17 cellular contexts compared by ENCODE assay signal in genomic region chr7:151366141-151366871, GRCh38. TPM values are rescaled to one million over a fixed set of nuclear protein-coding genes. Genes with fewer than 3 reads are reported as not detected.
DNase-seq lines count a peak whose midpoint lies in the region; ATAC-seq and TF ChIP-seq lines count a peak whose summit lies in the region.
"Had no signal": no experiment of that assay in that cellular context is flagged by ENCODE, and none has a peak within 500 bp of the region (broad histone marks: within the 10 kb centered on the region; RNA-seq: fewer than 3 reads in every experiment).

No MANE protein-coding gene starts in this region.

- H3K27ac ChIP-seq in WERI-Rb-1: no peak overlapping the region
- H3K27ac ChIP-seq: gastrocnemius medialis, HL-60, KMS-11 had no signal

- H3K4me3 Mint-ChIP-seq in T-helper 17 cell: no peak overlapping the region

- peaks cover 16% of the 10 kb centered on the region for H3K4me1 Mint-ChIP-seq in T-helper 17 cell

- H3K36me3 ChIP-seq in WERI-Rb-1: peaks cover 26% of the 10 kb centered on the region

- no peak overlapping the region for H3K4me3 ChIP-seq in fibroblast of villous mesenchyme (ENCODE audit: low read depth, low read length)
- H3K4me3 ChIP-seq in WERI-Rb-1 (ENCODE audit: low read depth, low read length): no peak overlapping the region
- H3K4me3 ChIP-seq: gastrocnemius medialis had no signal

- no peaks in the 10 kb centered on the region for H3K27me3 Mint-ChIP-seq in T-helper 17 cell

- intact Hi-C loops in posterior vena cava (cut with DNase I): loop anchor here (5.0 kb wide), 2 partner anchors 81 to 391 kb away; no protein-coding TSS in a partner anchor

- no peaks in the 10 kb centered on the region for H3K27me3 ChIP-seq in WERI-Rb-1 (ENCODE audit: insufficient read depth, low read depth, severe bottlenecking)
- H3K27me3 ChIP-seq: gastrocnemius medialis had no signal

- H3K36me3 Mint-ChIP-seq in T-helper 17 cell (ENCODE audit: low read depth): peaks cover 11% of the 10 kb centered on the region

- DNase-seq in AG08396 (ENCODE audit: low spot score) (peak; percentile 16), T-helper 17 cell (no peak), fibroblast of villous mesenchyme (ENCODE audit: low read depth) (peak; percentile 19), posterior vena cava (ENCODE audit: low spot score) (peak; percentile 19), COLO668 (lab: John Stamatoyannopoulos, UW; ENCODE audit: unreplicated experiment) (no peak), Kasumi-1 (lab: John Stamatoyannopoulos, UW) (no peak), WERI-Rb-1 (no peak)
- DNase-seq: activated CD4-positive, CD25-positive, alpha-beta regulatory T cell; activated naive CD4-positive, alpha-beta T cell; effector memory CD4-positive, alpha-beta T cell; gastrocnemius medialis; midbrain; NCI-H446 treated with DMSO at 0.1 percent for 48 hours; OCI-M1 had no signal

- no peak for TF ChIP-seq CTCF in fibroblast of villous mesenchyme (IDR thresholded peaks at IDR 0.05; ENCODE audit: insufficient read depth, low read depth, low read length)
- no peak for TF ChIP-seq CTCF in WERI-Rb-1 (IDR thresholded peaks at IDR 0.05; ENCODE audit: low read depth, low read length)

- H3K27ac Mint-ChIP-seq in T-helper 17 cell: peak overlapping the region; percentile 62

- H3K9me3 ChIP-seq in T-helper 17 cell (ENCODE audit: control insufficient read depth, low read length, poor library complexity, severe bottlenecking) (no peaks in the 10 kb centered on the region), WERI-Rb-1 (ENCODE audit: severe bottlenecking) (no peaks in the 10 kb centered on the region)
- H3K9me3 ChIP-seq: gastrocnemius medialis had no signal

- ATAC-seq in T-helper 17 cell: no peak
- ATAC-seq in GM18511 (IDR thresholded peaks at IDR 0.05; ENCODE audit: unreplicated experiment): no peak
- ATAC-seq: gastrocnemius medialis had no signal

RNA-seq across cellular contexts. Expression of gene NUB1, which starts 24.7 kb away (rescaled TPM):
- total RNA-seq in T-helper 17 cell: 10 to 100 TPM; 71.9 to 87.2 TPM
- 38.7 and 51.0 TPM in 2 replicates for total RNA-seq in fibroblast of villous mesenchyme
- total RNA-seq in posterior vena cava: 10 to 100 TPM; 33.0 to 37.9 TPM

RNA-seq across cellular contexts. Expression of gene WDR86, which starts 43.5 kb away (rescaled TPM):
- total RNA-seq in T-helper 17 cell: 10 to 100 TPM in 1 of 2 donors, 1 to 10 TPM in 1; 9.7 to 24.4 TPM
- total RNA-seq in fibroblast of villous mesenchyme: 0.32 and 1.3 TPM in 2 replicates
- 1 to 10 TPM; 4.1 to 6.2 TPM for total RNA-seq in posterior vena cava

Comparison
In these comparisons a context has a peak if more than half of its experiments do, and no peak if none do; other contexts are left out.
1. DNase-seq: peak in AG08396 (single experiment), fibroblast of villous mesenchyme (single experiment) and posterior vena cava (single experiment); none in T-helper 17 cell (0 of 3), COLO668 (single experiment), Kasumi-1 (0 of 2) and WERI-Rb-1 (single experiment).